Comparison of ENCODE assay signal across 17 cellular contexts in genomic region chr15:44588541-44588940, GRCh38. TPM values are rescaled to one million over a fixed set of nuclear protein-coding genes. Genes with fewer than 3 reads are reported as not detected.
DNase-seq lines count a peak whose midpoint lies in the region; ATAC-seq, FAIRE-seq and TF ChIP-seq lines count a peak whose summit lies in the region.
"Had no signal": no experiment of that assay in that cellular context is flagged by ENCODE, and none has a peak within 500 bp of the region (broad histone marks: within the 10 kb centered on the region; RNA-seq: fewer than 3 reads in every experiment).

No MANE protein-coding gene starts in this region.

- ATAC-seq in HepG2 (no peak), GM18505 (IDR thresholded peaks at IDR 0.05; ENCODE audit: unreplicated experiment) (no peak)
- ATAC-seq: GM12878, GM23338 had no signal

- peaks cover 85% of the 10 kb centered on the region for H3K36me3 Mint-ChIP-seq in activated T-cell treated with anti-CD3 and anti-CD28 coated beads, Interleukin-2, amount 50 U/mL, for 24 hours (ENCODE audit: low read depth)

- no peaks in the 10 kb centered on the region for H4K20me1 ChIP-seq in HepG2 (ENCODE audit: insufficient read depth, low read length)

- no peak for FAIRE-seq in HepG2 (lab: Jason Lieb, UNC)
- FAIRE-seq: GM12878 had no signal

- H3K27me3 ChIP-seq in HepG2 (ENCODE audit: control insufficient read depth in 1 of 2, insufficient read depth in 2 of 2, low read length in 2 of 2) = no peaks in the 10 kb centered on the region

- CTCF ChIA-PET in HepG2 (lab: Yijun Ruan, JAX; ENCODE audit: low intra/inter-chr PET ratio, low total read pairs) (no interaction called here), RWPE1 (lab: Yijun Ruan, JAX) (interaction anchor here (0.6 to 1.3 kb wide), 2 partner anchors 10 to 37 kb away, joined by 3 to 4 read pairs; no protein-coding TSS in a partner anchor)

- H3K4me1 ChIP-seq in HepG2 (ENCODE audit: insufficient read depth, low read length) = peaks cover 6% of the 10 kb centered on the region; the same call in 1 of the 2 replicates

- DNase-seq in activated T-cell treated with anti-CD3 and anti-CD28 coated beads, Interleukin-2, amount 50 U/mL, for 24 hours = no peak
- no peak for DNase-seq in activated T-cell treated with anti-CD3 and anti-CD28 coated beads, Interleukin-2, amount 50 U/mL, for 48 hours
- peak; percentile 33 for DNase-seq in NCI-H69 (lab: John Stamatoyannopoulos, UW)
- DNase-seq in HepG2 (ENCODE audit: low spot score) = peak; percentile 68
- no peak for DNase-seq in Kasumi-1 (lab: John Stamatoyannopoulos, UW)
- no peak for DNase-seq in RWPE1 (ENCODE audit: low spot score)
- DNase-seq: 8988T; ACHN; C1 segment of cervical spinal cord; CD4-positive, alpha-beta T cell; DMS79; H7 had no signal

- intact Hi-C loops in HepG2 (cut with micrococcal nuclease; ENCODE audit: unreplicated experiment) = no loop called here

- TF ChIP-seq POLR2A in HepG2 (IDR thresholded peaks at IDR 0.05; ENCODE audit: insufficient read depth in 1 of 2, low read depth in 2 of 2, low read length in 2 of 2) (no peak), GM18505 (IDR thresholded peaks at IDR 0.05; ENCODE audit: borderline replicate concordance, extremely low read depth, insufficient read depth, insufficient read length) (no peak)

- no peaks in the 10 kb centered on the region for H3K9me3 Mint-ChIP-seq in activated T-cell treated with anti-CD3 and anti-CD28 coated beads, Interleukin-2, amount 50 U/mL, for 24 hours
- H3K9me3 Mint-ChIP-seq: CD4-positive, alpha-beta T cell; GM23338; IgD-negative memory B cell had no signal

- TF ChIP-seq CTCF in HepG2 (CRISPR knock-in tag; IDR thresholded peaks at IDR 0.05) (no peak), RWPE1 (conservative IDR thresholded peaks at IDR 0.05; ENCODE audit: low read depth) (no peak)

- H3K4me2 ChIP-seq in HepG2 (ENCODE audit: low read depth, low read length) = no peak overlapping the region
- H3K4me2 ChIP-seq: GM23338 had no signal

- 45% methylated on average over 5 of the region's 5 CpGs for WGBS in HepG2 (ENCODE audit: low lambda C conversion rate)

- H3K36me3 ChIP-seq in HepG2 (replicated peaks in 1 of 2; ENCODE audit: control insufficient read depth in 1 of 2, insufficient read depth in 2 of 2, low read length in 2 of 2) = peaks cover 16 to 66% of the 10 kb centered on the region in 2 experiments

- H2AFZ ChIP-seq in HepG2 (ENCODE audit: low read length) = no peak overlapping the region
- H2AFZ ChIP-seq: GM23338 had no signal

- no peak overlapping the region for H3K4me3 ChIP-seq in HepG2 (replicated peaks in 1 of 3; ENCODE audit: insufficient read depth in 1 of 3, low read depth in 2 of 3, low read length in 3 of 3)
- H3K4me3 ChIP-seq: GM12878, GM23338 had no signal

- TF ChIP-seq RAD21 in HepG2 (CRISPR knock-in tag; IDR thresholded peaks at IDR 0.05) = no peak

- POLR2A ChIA-PET in HepG2 (lab: Yijun Ruan, JAX) (interaction anchor here (1.3 kb wide), 1 partner anchor 150 kb away, joined by 3 read pairs; no protein-coding TSS in a partner anchor), RWPE1 (lab: Yijun Ruan, JAX; ENCODE audit: low non-redundant PET) (no interaction called here)

- peaks cover 8% of the 10 kb centered on the region for H3K4me1 Mint-ChIP-seq in activated T-cell treated with anti-CD3 and anti-CD28 coated beads, Interleukin-2, amount 50 U/mL, for 24 hours (ENCODE audit: low read depth)
- H3K4me1 Mint-ChIP-seq: GM23338 had no signal

- BruUV-seq in HepG2 (replicated peaks; lab: Mats Ljungman, UMichigan) = no TSS peak

- no peak for TF ChIP-seq EP300 in HepG2 (IDR thresholded peaks at IDR 0.05; ENCODE audit: low read depth in 2 of 2, low read length in 2 of 2)
- TF ChIP-seq EP300 in HepG2 (CRISPR knock-in tag; IDR thresholded peaks at IDR 0.05; ENCODE audit: borderline replicate concordance) = no peak

- in situ Hi-C loops in HepG2 (cut with HindIII; ENCODE audit: extremely low pct_ligation_motif_present, low pct_unique_long_range_greater_than_20kb) = loop anchor here (10.0 to 25.0 kb wide), 2 partner anchors 146 to 324 kb away; partner anchors contain the start of gene TRIM69

- H3K27ac ChIP-seq in HepG2 (ENCODE audit: extremely low read length, insufficient read depth, low read length) (no peak overlapping the region), RWPE1 (no peak overlapping the region)
- H3K27ac ChIP-seq: HL-60 had no signal

- H3K9me3 ChIP-seq in HepG2 (ENCODE audit: low read length) = peaks cover 10% of the 10 kb centered on the region

- H3K4me3 Mint-ChIP-seq in activated T-cell treated with anti-CD3 and anti-CD28 coated beads, Interleukin-2, amount 50 U/mL, for 24 hours = no peak overlapping the region
- H3K4me3 Mint-ChIP-seq: CD4-positive, alpha-beta T cell; GM23338; IgD-negative memory B cell had no signal

- H3K9ac ChIP-seq in HepG2 (ENCODE audit: insufficient read depth, low read depth, low read length) = no peak overlapping the region

- peak overlapping the region; percentile 7 for H3K27ac Mint-ChIP-seq in activated T-cell treated with anti-CD3 and anti-CD28 coated beads, Interleukin-2, amount 50 U/mL, for 24 hours
- H3K27ac Mint-ChIP-seq: CD4-positive, alpha-beta T cell; GM23338; IgD-negative memory B cell had no signal

- H3K27me3 Mint-ChIP-seq in activated T-cell treated with anti-CD3 and anti-CD28 coated beads, Interleukin-2, amount 50 U/mL, for 24 hours = no peaks in the 10 kb centered on the region
- H3K27me3 Mint-ChIP-seq: CD4-positive, alpha-beta T cell; IgD-negative memory B cell had no signal

- no peaks in the 10 kb centered on the region for H3K79me2 ChIP-seq in HepG2 (ENCODE audit: insufficient read depth, low read length)

TF ChIP-seq in HepG2, 621 proteins besides CTCF, POLR2A, EP300 and RAD21 (continues in another document):
- TF ChIP-seq TFDP2 (CRISPR knock-in tag; IDR thresholded peaks at IDR 0.05) (no peak), HOMEZ (CRISPR knock-in tag; IDR thresholded peaks at IDR 0.05; ENCODE audit: low read depth) (0 out of 2 replicates have a peak, but pooled peaks have one; percentile 37), ETV5 (CRISPR knock-in tag; IDR thresholded peaks at IDR 0.05; ENCODE audit: borderline replicate concordance) (no peak), MAFG (CRISPR knock-in tag; IDR thresholded peaks at IDR 0.05) (no peak), FOXA1 (IDR thresholded peaks at IDR 0.05) (no peak), FOXA1 (CRISPR knock-in tag; IDR thresholded peaks at IDR 0.05) (peak; percentile 26; the same call in 1 of the 2 replicates), CCDC6 (CRISPR knock-in tag; IDR thresholded peaks at IDR 0.05) (no peak), BCL6 (CRISPR knock-in tag; IDR thresholded peaks at IDR 0.05) (0 out of 2 replicates have a peak, but pooled peaks have one; percentile 25), ISL2 (CRISPR knock-in tag; IDR thresholded peaks at IDR 0.05) (0 out of 2 replicates have a peak, but pooled peaks have one; percentile 37), ZMYM4 (CRISPR knock-in tag; IDR thresholded peaks at IDR 0.05) (0 out of 2 replicates have a peak, but pooled peaks have one; percentile 17), FOXP1 (IDR thresholded peaks at IDR 0.05) (no peak), FOXP1 (CRISPR knock-in tag; IDR thresholded peaks at IDR 0.05) (peak; percentile 26; the same call in 1 of the 2 replicates)

RNA-seq across cellular contexts. Expression of gene EIF3J, which starts 51.6 kb away (rescaled TPM):
- total RNA-seq in HepG2 (2016; rRNA removed; fragmentation: Illumina TruSeq; extraction: Trizol) = 69.2 and 105 TPM in 2 replicates
- total RNA-seq in HepG2 (2016; cell fraction: cytosol; rRNA removed; fragmentation: Illumina TruSeq; extraction: Trizol; ENCODE audit: low read depth) = 16.1 and 18.9 TPM in 2 replicates
- total RNA-seq in HepG2 (2016; cell fraction: insoluble cytoplasmic fraction; rRNA removed; fragmentation: Illumina TruSeq; extraction: Trizol) = 77.9 and 106 TPM in 2 replicates
- 41.7 and 51.2 TPM in 2 replicates for total RNA-seq in HepG2 (2016; cell fraction: membrane; rRNA removed; fragmentation: Illumina TruSeq; extraction: Trizol)
- total RNA-seq in HepG2 (2016; cell fraction: nucleus; rRNA removed; fragmentation: Illumina TruSeq; extraction: Trizol) = 48.7 and 56.0 TPM in 2 replicates
- polyA plus RNA-seq in HepG2 (2011; rRNA removed) = 45.2 and 51.7 TPM in 2 replicates
- polyA plus RNA-seq in HepG2 (2011; cell fraction: cytosol; rRNA removed) = 23.3 and 41.0 TPM in 2 replicates
- polyA plus RNA-seq in HepG2 (2011; cell fraction: nucleus; rRNA removed) = 16.0 and 23.8 TPM in 2 replicates
- polyA plus RNA-seq in HepG2 (2012) = 72.7 and 92.6 TPM in 2 replicates
- polyA plus RNA-seq in HepG2 (2016; cell fraction: cytosol; fragmentation: Illumina TruSeq; extraction: Trizol; ENCODE audit: low read depth) = 19.2 and 23.1 TPM in 2 replicates
- polyA plus RNA-seq in HepG2 (2016; cell fraction: insoluble cytoplasmic fraction; fragmentation: Illumina TruSeq; extraction: Trizol; ENCODE audit: low read depth) = 189 and 199 TPM in 2 replicates
- 38.7 and 43.5 TPM in 2 replicates for polyA plus RNA-seq in HepG2 (2016; cell fraction: membrane; fragmentation: Illumina TruSeq; extraction: Trizol; ENCODE audit: low read depth)
- 92.1 and 94.0 TPM in 2 replicates for polyA plus RNA-seq in HepG2 (2016; cell fraction: nucleus; fragmentation: Illumina TruSeq; extraction: Trizol; ENCODE audit: insufficient read depth, low read depth)
- 39.8 and 76.3 TPM in 2 replicates for polyA minus RNA-seq in HepG2 (2011; rRNA and poly(A)+ RNA removed; ENCODE audit: low replicate concordance)
- polyA minus RNA-seq in HepG2 (2011; cell fraction: cytosol; rRNA and poly(A)+ RNA removed) = 33.9 and 34.6 TPM in 2 replicates
- 44.8 and 55.7 TPM in 2 replicates for polyA minus RNA-seq in HepG2 (2011; cell fraction: nucleus; rRNA and poly(A)+ RNA removed)

Comparison
In these comparisons a context has a peak if more than half of its experiments do, and no peak if none do; other contexts are left out.
1. DNase-seq: peak in NCI-H69 (single experiment) and HepG2 (single experiment); none in activated T-cell treated with anti-CD3 and anti-CD28 coated beads, Interleukin-2, amount 50 U/mL, for 24 hours (single experiment), activated T-cell treated with anti-CD3 and anti-CD28 coated beads, Interleukin-2, amount 50 U/mL, for 48 hours (0 of 2), Kasumi-1 (0 of 2) and RWPE1 (single experiment).